In genomic region chrX:150833454-150834056, GRCh38 we compare ENCODE assay signal across 22 cellular contexts.
DNase-seq lines count a peak whose midpoint lies in the region; ATAC-seq, FAIRE-seq and TF ChIP-seq lines count a peak whose summit lies in the region.
"Had no signal": no experiment of that assay in that cellular context is flagged by ENCODE, and none has a peak within 500 bp of the region (broad histone marks: within the 10 kb centered on the region; RNA-seq: fewer than 3 reads in every experiment).

No MANE protein-coding gene starts in this region.

- no peaks in the 10 kb centered on the region for H3K79me2 ChIP-seq in K562 (ENCODE audit: control insufficient read depth, insufficient read depth, low read length)

- TF ChIP-seq CTCF in K562 (IDR thresholded peaks at IDR 0.05 in 2 of 3, conservative IDR thresholded peaks at IDR 0.05 in 1 of 3; ENCODE audit: insufficient read depth in 2 of 3, low read depth in 1 of 3, low read length in 3 of 3) (no peak), kidney (IDR thresholded peaks at IDR 0.05; ENCODE audit: borderline replicate concordance, extremely low read depth, insufficient read depth) (no peak), Peyer's patch (IDR thresholded peaks at IDR 0.05) (no peak)

- H3K4me3 Mint-ChIP-seq in T-helper 1 cell treated with Interleukin-12 subunit alpha and Interleukin-12 subunit beta and Interleukin-4 antibody, amounts not matched to agents 30 μg/mL and 1 μg/mL, for 36 hours: no peak overlapping the region
- H3K4me3 Mint-ChIP-seq: CD8-positive, alpha-beta T cell had no signal

- H3K9me3 ChIP-seq in K562 (replicated peaks; ENCODE audit: control insufficient read depth, insufficient read depth, low read depth, low read length) (0 out of 2 replicates have a peak, but pooled peaks cover 2% of the 10 kb centered on the region), kidney (ENCODE audit: control insufficient read depth in 1 of 2, low read length in 2 of 2) (no peaks in the 10 kb centered on the region), Peyer's patch (no peaks in the 10 kb centered on the region)
- H3K9me3 ChIP-seq: SJCRH30 had no signal

- in situ Hi-C loops in K562 (cut with MboI): no loop called here

- no peak for TF ChIP-seq POLR2A in K562 (conservative IDR thresholded peaks at IDR 0.05)
- TF ChIP-seq POLR2A in Peyer's patch (IDR thresholded peaks at IDR 0.05): no peak

- TF ChIP-seq RAD21 in K562 (CRISPR knock-in tag; conservative IDR thresholded peaks at IDR 0.05 in 1 of 2, IDR thresholded peaks at IDR 0.05 in 1 of 2): no peak

- BruUV-seq in K562 (replicated peaks; lab: Mats Ljungman, UMichigan): no TSS peak

- intact Hi-C loops in K562 (cut with micrococcal nuclease): no loop called here
- intact Hi-C loops in kidney (cut with DNase I): no loop called here

- no peak overlapping the region for H2AFZ ChIP-seq in K562 (ENCODE audit: low read depth, low read length)

- DNase-seq in T-helper 1 cell: no peak
- peak; percentile 27 for DNase-seq in MV-4-11 (lab: John Stamatoyannopoulos, UW)
- DNase-seq in K562 (ENCODE audit: extremely low read depth in 1 of 4, low spot score in 3 of 4): no peak
- DNase-seq in kidney: no peak
- no peak for DNase-seq in Peyer's patch
- DNase-seq in dedifferentiated amniotic fluid mesenchymal stem cell (ENCODE audit: extremely low spot score): no peak
- DNase-seq: Calu3; CD8-positive, alpha-beta T cell; DMS53; EL; KG1; NCI-H1092; NCI-H146; NCI-H2029 treated with DMSO at 0.1 percent for 48 hours; NCI-H2171; NCI-H526; SJCRH30 had no signal

- no peak for ATAC-seq in K562
- ATAC-seq in GM18519 (IDR thresholded peaks at IDR 0.05; ENCODE audit: low FRiP score, unreplicated experiment): no peak
- ATAC-seq: CD8-positive, alpha-beta T cell; GM12878 had no signal

- 0% methylated on average over 1 of the region's 1 CpG for WGBS in K562 (ENCODE audit: insufficient coverage, low coverage, missing lambda C conversion rate)

- peaks cover 6% of the 10 kb centered on the region for H3K36me3 Mint-ChIP-seq in T-helper 1 cell treated with Interleukin-12 subunit alpha and Interleukin-12 subunit beta and Interleukin-4 antibody, amounts not matched to agents 30 μg/mL and 1 μg/mL, for 36 hours (ENCODE audit: low read depth)

- peaks cover 4% of the 10 kb centered on the region for H3K4me1 Mint-ChIP-seq in T-helper 1 cell treated with Interleukin-12 subunit alpha and Interleukin-12 subunit beta and Interleukin-4 antibody, amounts not matched to agents 30 μg/mL and 1 μg/mL, for 36 hours (ENCODE audit: low read depth)

- H3K27ac Mint-ChIP-seq in T-helper 1 cell treated with Interleukin-12 subunit alpha and Interleukin-12 subunit beta and Interleukin-4 antibody, amounts not matched to agents 30 μg/mL and 1 μg/mL, for 36 hours: peak overlapping the region; percentile 16
- H3K27ac Mint-ChIP-seq: CD8-positive, alpha-beta T cell had no signal

- H3K4me3 ChIP-seq in K562 (no peak overlapping the region), kidney (ENCODE audit: low read length in 2 of 2) (no peak overlapping the region), Peyer's patch (no peak overlapping the region)
- H3K4me3 ChIP-seq: BLaER1, GM12878, SJCRH30 had no signal

- H4K20me1 ChIP-seq in K562 (replicated peaks; ENCODE audit: control insufficient read depth, insufficient read depth, low read length): no peaks in the 10 kb centered on the region
- H4K20me1 ChIP-seq: BLaER1 had no signal

- H3K27me3 ChIP-seq in K562 (ENCODE audit: control insufficient read depth in 2 of 2, insufficient read depth in 2 of 2, low read length in 2 of 2) (no peaks in the 10 kb centered on the region), Peyer's patch (no peaks in the 10 kb centered on the region)
- H3K27me3 ChIP-seq: BLaER1, SJCRH30 had no signal

- CTCF ChIA-PET in K562 (lab: Yijun Ruan, JAX; ENCODE audit: low intra/inter-chr PET ratio): no interaction called here

- TF ChIP-seq EP300 in K562 (IDR thresholded peaks at IDR 0.05; ENCODE audit: low read length): no peak

- no peaks in the 10 kb centered on the region for H3K36me3 ChIP-seq in K562 (ENCODE audit: control insufficient read depth, insufficient read depth, low read length)
- H3K36me3 ChIP-seq in kidney (ENCODE audit: control insufficient read depth in 1 of 2, insufficient read depth in 2 of 2, low read length in 2 of 2): no peaks in the 10 kb centered on the region
- no peaks in the 10 kb centered on the region for H3K36me3 ChIP-seq in Peyer's patch
- H3K36me3 ChIP-seq: BLaER1, SJCRH30 had no signal

- POLR2A ChIA-PET in K562 (lab: Yijun Ruan, JAX): no interaction called here

- FAIRE-seq in K562 (lab: Jason Lieb, UNC) (no peak), kidney (lab: Jason Lieb, UNC) (peak; percentile 11)
- FAIRE-seq: GM12878, H1 had no signal

- H3K9ac ChIP-seq in K562 (ENCODE audit: insufficient read depth in 1 of 2, low read depth in 2 of 2, low read length in 2 of 2) (no peak overlapping the region), kidney (ENCODE audit: low read length in 2 of 2) (no peak overlapping the region)
- H3K9ac ChIP-seq: BLaER1 had no signal

- H3K27me3 Mint-ChIP-seq in T-helper 1 cell treated with Interleukin-12 subunit alpha and Interleukin-12 subunit beta and Interleukin-4 antibody, amounts not matched to agents 30 μg/mL and 1 μg/mL, for 36 hours (ENCODE audit: low read depth): no peaks in the 10 kb centered on the region

- H3K4me2 ChIP-seq in K562 (ENCODE audit: insufficient read depth, low read length): no peak overlapping the region
- H3K4me2 ChIP-seq: BLaER1 had no signal

- no peaks in the 10 kb centered on the region for H3K9me1 ChIP-seq in K562 (ENCODE audit: control insufficient read depth, insufficient read depth, low read length)

- H3K4me1 ChIP-seq in K562 (replicated peaks in 1 of 2; ENCODE audit: control insufficient read depth in 2 of 2, insufficient read depth in 2 of 2, low read length in 2 of 2) (no peaks in the 10 kb centered on the region; a peak in 2 of 5 replicates), kidney (ENCODE audit: control insufficient read depth in 1 of 2, insufficient read depth in 1 of 2, low read depth in 1 of 2, low read length in 2 of 2) (no peaks in the 10 kb centered on the region), Peyer's patch (no peaks in the 10 kb centered on the region)
- H3K4me1 ChIP-seq: BLaER1, SJCRH30 had no signal

- no peaks in the 10 kb centered on the region for H3K9me3 Mint-ChIP-seq in T-helper 1 cell treated with Interleukin-12 subunit alpha and Interleukin-12 subunit beta and Interleukin-4 antibody, amounts not matched to agents 30 μg/mL and 1 μg/mL, for 36 hours

- H3K27ac ChIP-seq in K562 (ENCODE audit: extremely low read depth, low read depth, low read length): no peak overlapping the region
- no peak overlapping the region for H3K27ac ChIP-seq in kidney (ENCODE audit: low read depth in 2 of 2, low read length in 2 of 2)
- H3K27ac ChIP-seq in Peyer's patch: no peak overlapping the region
- H3K27ac ChIP-seq: BLaER1, SJCRH30 had no signal

TF ChIP-seq in K562, 482 proteins besides CTCF, POLR2A, EP300 and RAD21 (continues in another document):
- TF ChIP-seq U2AF1 (optimal IDR thresholded peaks at IDR 0.05; ENCODE audit: low read depth, low read length): no peak
- no peak for TF ChIP-seq PHF21A (IDR thresholded peaks at IDR 0.05; ENCODE audit: borderline replicate concordance, low read depth)
- TF ChIP-seq HNRNPLL (IDR thresholded peaks at IDR 0.05; ENCODE audit: low read depth, low read length, poor library complexity, severe bottlenecking): no peak
- no peak for TF ChIP-seq ZBED1 (IDR thresholded peaks at IDR 0.05)
- TF ChIP-seq NFIC (IDR thresholded peaks at IDR 0.05): no peak
- no peak for TF ChIP-seq HOMEZ (CRISPR knock-in tag; IDR thresholded peaks at IDR 0.05)
- TF ChIP-seq RBBP5 (IDR thresholded peaks at IDR 0.05; ENCODE audit: borderline replicate concordance, insufficient read depth, low read length, poor library complexity, severe bottlenecking): no peak
- TF ChIP-seq CEBPG (CRISPR knock-in tag; IDR thresholded peaks at IDR 0.05): no peak
- TF ChIP-seq CEBPG (tag; conservative IDR thresholded peaks at IDR 0.05 in 1 of 2, IDR thresholded peaks at IDR 0.05 in 1 of 2): peak in 1 of 2 experiments; percentile 64; a peak in 2 of 4 replicates
- peak; percentile 80 for TF ChIP-seq CEBPB (tag; IDR thresholded peaks at IDR 0.05)
- peak; percentile 33 for TF ChIP-seq RBM25 (IDR thresholded peaks at IDR 0.05; ENCODE audit: low read depth, low read length, severe bottlenecking)
- no peak for TF ChIP-seq FOXK1 (CRISPR knock-in tag; IDR thresholded peaks at IDR 0.05; ENCODE audit: borderline replicate concordance)
